Comparison of ENCODE assay signal across 28 cellular contexts in the genomic region with DNA sequence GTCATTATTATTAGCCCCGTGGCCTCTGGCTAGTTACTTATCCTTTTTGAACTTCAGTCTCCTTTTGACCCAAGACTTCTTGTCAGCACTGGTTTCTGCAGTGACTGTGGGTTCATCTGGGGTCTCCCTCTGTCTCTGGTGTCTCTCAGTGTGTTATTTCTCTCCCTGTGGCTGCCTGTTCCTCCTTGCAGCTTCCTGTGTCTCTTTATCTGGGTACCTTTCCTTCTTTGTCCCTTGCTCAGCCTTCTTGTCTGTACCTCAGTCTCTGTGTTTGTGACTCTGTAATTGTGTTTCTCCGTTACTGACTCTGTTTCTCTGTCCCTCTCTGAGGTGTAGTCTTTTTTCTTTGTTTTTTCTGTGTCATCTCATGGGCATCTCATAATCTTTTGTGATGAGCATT.
"Had no signal": no experiment of that assay in that cellular context is flagged by ENCODE, and none has a peak within 500 bp of the region (broad histone marks: within the 10 kb centered on the region; RNA-seq: fewer than 3 reads in every experiment).

No MANE protein-coding gene starts in this region.

- H3K4me1 Mint-ChIP-seq: immature natural killer cell had no signal

- H3K27ac ChIP-seq: colonic mucosa, epithelial cell of prostate, esophagus squamous epithelium, gastrocnemius medialis, heart right ventricle, left ventricle myocardium inferior, lower lobe of right lung had no signal

- H3K4me3 Mint-ChIP-seq: dendritic cell treated with granulocyte-macrophage colony-stimulating factor and Interleukin-4, amounts not matched to agents 40 ng/mL and 50 ng/mL, for 4 days; effector memory CD8-positive, alpha-beta T cell; endodermal cell; immature natural killer cell; mesothelial cell of epicardium; naive B cell had no signal

- H3K27me3 Mint-ChIP-seq: dendritic cell treated with granulocyte-macrophage colony-stimulating factor and Interleukin-4, amounts not matched to agents 40 ng/mL and 50 ng/mL, for 4 days; effector memory CD8-positive, alpha-beta T cell; naive B cell had no signal

- H3K36me3 Mint-ChIP-seq: immature natural killer cell, mesothelial cell of epicardium, naive B cell had no signal

- H3K9me3 ChIP-seq: colonic mucosa, esophagus squamous epithelium, gastrocnemius medialis, heart right ventricle, left ventricle myocardium inferior, lower lobe of right lung, mucosa of descending colon had no signal

- H3K27me3 ChIP-seq: colonic mucosa, esophagus squamous epithelium, gastrocnemius medialis had no signal

- H3K9me3 Mint-ChIP-seq: dendritic cell treated with granulocyte-macrophage colony-stimulating factor and Interleukin-4, amounts not matched to agents 40 ng/mL and 50 ng/mL, for 4 days; endodermal cell; mesothelial cell of epicardium had no signal

- H3K4me3 ChIP-seq: colonic mucosa, esophagus squamous epithelium, gastrocnemius medialis, heart right ventricle, left ventricle myocardium inferior, lower lobe of right lung, mucosa of descending colon had no signal

- H3K4me1 ChIP-seq: colonic mucosa, esophagus squamous epithelium, gastrocnemius medialis, heart right ventricle, left ventricle myocardium inferior, lower lobe of right lung had no signal

- H3K36me3 ChIP-seq: colonic mucosa, esophagus squamous epithelium, gastrocnemius medialis, heart right ventricle, left ventricle myocardium inferior, lower lobe of right lung had no signal

- H3K27ac Mint-ChIP-seq: dendritic cell treated with granulocyte-macrophage colony-stimulating factor and Interleukin-4, amounts not matched to agents 40 ng/mL and 50 ng/mL, for 4 days; effector memory CD8-positive, alpha-beta T cell; endodermal cell; immature natural killer cell; mesothelial cell of epicardium; naive B cell had no signal

- DNase-seq: colonic mucosa; cortex of kidney; effector CD8-positive, alpha-beta T cell; effector memory CD8-positive, alpha-beta T cell; endodermal cell; erythroblast; esophagus squamous epithelium; foreskin fibroblast; foreskin melanocyte; gastrocnemius medialis; glutamatergic neuron; head of caudate nucleus; heart right ventricle; hippocampal formation; immature natural killer cell; islet precursor cell; kidney; kidney glomerular epithelial cell; left colon; left ventricle myocardium inferior; lower lobe of right lung; mesenchymal stem cell; mucosa of descending colon; naive B cell had no signal

- FAIRE-seq: endometrium, kidney had no signal
